Comparison of ENCODE assay signal across 17 cellular contexts in genomic region chr7:19552576-19552975, GRCh38.
DNase-seq lines count a peak whose midpoint lies in the region; ATAC-seq, FAIRE-seq and TF ChIP-seq lines count a peak whose summit lies in the region.
"Had no signal": no experiment of that assay in that cellular context is flagged by ENCODE, and none has a peak within 500 bp of the region (broad histone marks: within the 10 kb centered on the region; RNA-seq: fewer than 3 reads in every experiment).

No MANE protein-coding gene starts in this region.

- no peaks in the 10 kb centered on the region for H3K36me3 ChIP-seq in adipocyte (ENCODE audit: control insufficient read depth, insufficient read depth, low read length, severe bottlenecking)

- H3K9ac ChIP-seq in adipocyte (ENCODE audit: low read length): no peak overlapping the region

- no peak overlapping the region for H3K4me3 ChIP-seq in adipocyte (ENCODE audit: low read length)
- H3K4me3 ChIP-seq: K562 had no signal

- H3K4me1 ChIP-seq in adipocyte (ENCODE audit: control insufficient read depth, insufficient read depth, low read length): peaks cover 15% of the 10 kb centered on the region

- peak; percentile 65 for ATAC-seq in GM19351 (IDR thresholded peaks at IDR 0.05; ENCODE audit: unreplicated experiment)
- ATAC-seq in HG02885 (IDR thresholded peaks at IDR 0.05; ENCODE audit: poor library complexity, unreplicated experiment): peak; percentile 72
- ATAC-seq: K562, PC-3, SK-N-SH treated with all-trans-retinoic acid at 6 μM for 48 hours had no signal

- no peaks in the 10 kb centered on the region for H3K27me3 ChIP-seq in adipocyte (replicated peaks; ENCODE audit: control insufficient read depth, insufficient read depth, low read length)

- no peaks in the 10 kb centered on the region for H3K9me3 ChIP-seq in adipocyte (ENCODE audit: control insufficient read depth, low read length)

- DNase-seq in adipocyte (ENCODE audit: low read depth): peak; percentile 21
- no peak for DNase-seq in GM12892 (ENCODE audit: insufficient read length)
- no peak for DNase-seq in NCI-H748 (lab: John Stamatoyannopoulos, UW; ENCODE audit: unreplicated experiment)
- no peak for DNase-seq in DMS79 treated with DMSO at 0.1 percent for 48 hours (lab: John Stamatoyannopoulos, UW)
- DNase-seq in SW480 (ENCODE audit: low spot score): no peak
- DNase-seq: AML-193, NCI-H1694 treated with DMSO at 0.1 percent for 48 hours, NCI-H2107, NCI-H510A treated with DMSO at 0.1 percent for 48 hours, PC-3, RPMI8226, SHP77 treated with DMSO at 0.1 percent for 48 hours had no signal

- TF ChIP-seq POLR2A in GM12892 (IDR thresholded peaks at IDR 0.05; ENCODE audit: low read depth, low read length): no peak

- FAIRE-seq in GM12892 (lab: Jason Lieb, UNC): no peak
- FAIRE-seq: D721Med, K562 had no signal
